Comparison of ENCODE assay signal across 10 cellular contexts in the genomic region with DNA sequence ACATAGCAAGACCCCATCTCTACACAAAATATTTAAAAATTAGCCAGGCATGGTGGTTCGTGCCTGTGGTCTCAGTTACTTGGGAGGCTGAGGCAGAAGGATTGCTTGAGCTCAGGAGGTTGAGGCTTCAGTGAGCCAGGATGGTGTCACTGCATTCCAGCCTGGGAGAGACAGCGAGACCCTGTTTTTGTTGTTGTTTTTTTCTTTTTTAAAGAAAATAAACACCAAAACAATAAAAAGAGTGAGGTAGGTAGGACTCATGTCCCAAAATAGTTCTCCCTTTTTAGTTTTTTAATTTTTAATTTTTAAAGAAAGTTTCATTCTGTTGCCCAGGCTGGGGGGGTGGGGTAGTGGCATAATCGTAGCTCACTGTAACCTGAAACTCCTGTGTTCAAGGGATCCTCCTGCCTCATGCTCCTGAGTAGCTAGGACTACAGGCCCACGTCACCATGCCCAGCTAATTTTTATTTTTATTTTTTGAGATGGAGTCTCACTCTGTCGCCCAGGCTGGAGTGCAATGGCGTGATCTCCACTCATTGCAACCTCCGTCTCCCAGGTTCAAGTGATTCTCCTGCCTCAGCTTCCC. TPM values are rescaled to one million over a fixed set of nuclear protein-coding genes. Genes with fewer than 3 reads are reported as not detected.
DNase-seq lines count a peak whose midpoint lies in the region; FAIRE-seq and TF ChIP-seq lines count a peak whose summit lies in the region.
"Had no signal": no experiment of that assay in that cellular context is flagged by ENCODE, and none has a peak within 500 bp of the region (broad histone marks: within the 10 kb centered on the region; RNA-seq: fewer than 3 reads in every experiment).

No MANE protein-coding gene starts in this region.

- no peaks in the 10 kb centered on the region for H3K9me3 Mint-ChIP-seq in activated CD4-positive, alpha-beta T cell treated with anti-CD3 and anti-CD28 coated beads, Interleukin-2, amount 10 ng/mL, durations not matched to agents 24 days and 14 days

- dilution Hi-C loops in keratinocyte (cut with MboI; ENCODE audit: extremely low pct_ligation_motif_present, low sequenced_read_pairs) = no loop called here

- H3K9ac ChIP-seq in keratinocyte (ENCODE audit: control insufficient read depth, extremely low read depth, insufficient read depth, low read length) (peak overlapping the region; percentile 88), subcutaneous abdominal adipose tissue (ENCODE audit: low read length in 5 of 5) (no peak overlapping the region)

- H3K4me2 ChIP-seq in keratinocyte (ENCODE audit: control insufficient read depth, extremely low read depth, insufficient read depth, low read depth, low read length) = no peak overlapping the region

- no peak overlapping the region for H3K4me3 Mint-ChIP-seq in activated CD4-positive, alpha-beta T cell treated with anti-CD3 and anti-CD28 coated beads, Interleukin-2, amount 10 ng/mL, durations not matched to agents 24 days and 14 days

- no peak for DNase-seq in activated CD4-positive, alpha-beta T cell treated with anti-CD3 and anti-CD28 coated beads, Interleukin-2, amount 10 ng/mL, durations not matched to agents 24 days and 14 days
- no peak for DNase-seq in activated CD4-positive, alpha-beta T cell treated with anti-CD3 and anti-CD28 coated beads for 48 hours
- DNase-seq in keratinocyte (ENCODE audit: low read depth, low spot score) (no peak), DMS 273 (lab: John Stamatoyannopoulos, UW; ENCODE audit: unreplicated experiment) (no peak), erythroblast (lab: John Stamatoyannopoulos, UW) (no peak), DMS79 treated with DMSO at 0.1 percent for 48 hours (lab: John Stamatoyannopoulos, UW) (no peak)
- DNase-seq: activated T-cell treated with anti-CD3 and anti-CD28 coated beads for 4 hours had no signal

- H3K9me1 ChIP-seq in keratinocyte (ENCODE audit: control insufficient read depth, extremely low read depth, insufficient read depth, low read length) = no peaks in the 10 kb centered on the region

- no peak for TF ChIP-seq POLR2A in erythroblast (IDR thresholded peaks at IDR 0.05; ENCODE audit: low read length)

- peaks cover 40% of the 10 kb centered on the region for H3K4me1 Mint-ChIP-seq in activated CD4-positive, alpha-beta T cell treated with anti-CD3 and anti-CD28 coated beads, Interleukin-2, amount 10 ng/mL, durations not matched to agents 24 days and 14 days

- no peak overlapping the region for H3K4me3 ChIP-seq in keratinocyte (ENCODE audit: control insufficient read depth in 2 of 3, extremely low read depth in 1 of 3, insufficient read depth in 2 of 3, low read depth in 1 of 3, low read length in 3 of 3)
- H3K4me3 ChIP-seq in subcutaneous abdominal adipose tissue (ENCODE audit: low read depth in 1 of 5, low read length in 5 of 5) = no peak overlapping the region

- peak overlapping the region; percentile 96 for H3K27ac Mint-ChIP-seq in activated CD4-positive, alpha-beta T cell treated with anti-CD3 and anti-CD28 coated beads, Interleukin-2, amount 10 ng/mL, durations not matched to agents 24 days and 14 days

- H3K27me3 ChIP-seq in keratinocyte (ENCODE audit: control insufficient read depth, extremely low read depth, insufficient read depth, low read length) = no peaks in the 10 kb centered on the region
- H3K27me3 ChIP-seq in subcutaneous abdominal adipose tissue (ENCODE audit: control insufficient read depth in 5 of 5, insufficient read depth in 4 of 5, low read length in 5 of 5) = no peaks in the 10 kb centered on the region

- peaks cover 6% of the 10 kb centered on the region for H3K36me3 Mint-ChIP-seq in activated CD4-positive, alpha-beta T cell treated with anti-CD3 and anti-CD28 coated beads, Interleukin-2, amount 10 ng/mL, durations not matched to agents 24 days and 14 days (ENCODE audit: low read depth)

- FAIRE-seq in keratinocyte (lab: Jason Lieb, UNC) = no peak
- FAIRE-seq: RCC 7860 had no signal

- H3K36me3 ChIP-seq in keratinocyte (ENCODE audit: control insufficient read depth in 2 of 2, extremely low read depth in 1 of 2, insufficient read depth in 2 of 2, low read length in 2 of 2) (no peaks in the 10 kb centered on the region), subcutaneous abdominal adipose tissue (ENCODE audit: control insufficient read depth in 5 of 5, insufficient read depth in 5 of 5, low read length in 5 of 5) (no peaks in the 10 kb centered on the region)

- TF ChIP-seq CTCF in VCaP (conservative IDR thresholded peaks at IDR 0.05) (no peak), keratinocyte (optimal IDR thresholded peaks at IDR 0.05 in 1 of 3, IDR thresholded peaks at IDR 0.05 in 1 of 3, conservative IDR thresholded peaks at IDR 0.05 in 1 of 3; ENCODE audit: extremely low read depth in 1 of 3, insufficient read depth in 2 of 3, low read length in 3 of 3) (no peak)

- H3K4me1 ChIP-seq in keratinocyte (ENCODE audit: control insufficient read depth, extremely low read depth, insufficient read depth, low read length) (peaks cover 47% of the 10 kb centered on the region), subcutaneous abdominal adipose tissue (ENCODE audit: control insufficient read depth in 5 of 5, insufficient read depth in 5 of 5, low read length in 5 of 5) (peaks cover 8 to 49% (median 42%) of the 10 kb centered on the region in 5 donors)

- H3K9me3 ChIP-seq in keratinocyte (ENCODE audit: control insufficient read depth, low read depth, low read length) (no peaks in the 10 kb centered on the region), subcutaneous abdominal adipose tissue (ENCODE audit: control insufficient read depth in 5 of 5, low read length in 5 of 5) (no peaks in the 10 kb centered on the region)

- intact Hi-C loops in activated CD4-positive, alpha-beta T cell treated with anti-CD3 and anti-CD28 coated beads, Interleukin-2, amount 10 ng/mL, durations not matched to agents 24 days and 14 days (cut with micrococcal nuclease) = no loop called here

- no peaks in the 10 kb centered on the region for H4K20me1 ChIP-seq in keratinocyte (ENCODE audit: control insufficient read depth, extremely low read depth, insufficient read depth, low read length)

- H3K27ac ChIP-seq in VCaP = peak overlapping the region; percentile 69
- H3K27ac ChIP-seq in keratinocyte (ENCODE audit: control insufficient read depth, insufficient read depth, low read length) = peak overlapping the region; percentile 97
- peak overlapping the region; percentile 93 for H3K27ac ChIP-seq in subcutaneous abdominal adipose tissue (ENCODE audit: low read depth, low read length)

- H2AFZ ChIP-seq in keratinocyte (ENCODE audit: control insufficient read depth, low read length) = no peak overlapping the region

- no peaks in the 10 kb centered on the region for H3K27me3 Mint-ChIP-seq in activated CD4-positive, alpha-beta T cell treated with anti-CD3 and anti-CD28 coated beads, Interleukin-2, amount 10 ng/mL, durations not matched to agents 24 days and 14 days

- H3K79me2 ChIP-seq in keratinocyte (ENCODE audit: control insufficient read depth, insufficient read depth, low read length) = peaks cover 23% of the 10 kb centered on the region

RNA-seq across cellular contexts. Expression of gene MALAT1, which starts 25.5 kb away (rescaled TPM):
- 5,198 and 5,435 TPM in 2 replicates for total RNA-seq in activated CD4-positive, alpha-beta T cell treated with anti-CD3 and anti-CD28 coated beads, Interleukin-2, amount 10 ng/mL, durations not matched to agents 24 days and 14 days
- polyA plus RNA-seq in keratinocyte = 337 to 1,845 TPM (median 1,768 TPM) in 3 replicates
- 22,009 TPM for polyA plus RNA-seq in keratinocyte (2011; ENCODE audit: low read depth)
- 14.9 and 37.5 TPM in 2 replicates for polyA plus RNA-seq in keratinocyte (2011; cell fraction: cytosol; rRNA removed)
- 6,319 and 7,235 TPM in 2 replicates for polyA plus RNA-seq in keratinocyte (2011; cell fraction: nucleus; rRNA removed)
- polyA plus RNA-seq in keratinocyte (2012; ENCODE audit: low replicate concordance) = 429 and 9,619 TPM in 2 replicates
- polyA minus RNA-seq in keratinocyte = 2,284 to 11,976 TPM (median 9,145 TPM) in 3 replicates
- 408 TPM for polyA minus RNA-seq in keratinocyte (2011; cell fraction: cytosol; rRNA and poly(A)+ RNA removed)
- polyA minus RNA-seq in keratinocyte (2011; cell fraction: nucleus; rRNA and poly(A)+ RNA removed) = 24,947 and 60,709 TPM in 2 replicates

RNA-seq across cellular contexts. Expression of gene NEAT1, which starts 50.8 kb away (rescaled TPM):
- 410 and 411 TPM in 2 replicates for total RNA-seq in activated CD4-positive, alpha-beta T cell treated with anti-CD3 and anti-CD28 coated beads, Interleukin-2, amount 10 ng/mL, durations not matched to agents 24 days and 14 days
- polyA plus RNA-seq in keratinocyte = 66.5 to 270 TPM (median 171 TPM) in 3 replicates
- 1,124 TPM for polyA plus RNA-seq in keratinocyte (2011; ENCODE audit: low read depth)
- 5.3 and 11.3 TPM in 2 replicates for polyA plus RNA-seq in keratinocyte (2011; cell fraction: cytosol; rRNA removed)
- 1,267 and 1,668 TPM in 2 replicates for polyA plus RNA-seq in keratinocyte (2011; cell fraction: nucleus; rRNA removed)
- 218 and 908 TPM in 2 replicates for polyA plus RNA-seq in keratinocyte (2012; ENCODE audit: low replicate concordance)
- polyA minus RNA-seq in keratinocyte = 73.3 to 442 TPM (median 228 TPM) in 3 replicates
- 8.4 TPM for polyA minus RNA-seq in keratinocyte (2011; cell fraction: cytosol; rRNA and poly(A)+ RNA removed)
- polyA minus RNA-seq in keratinocyte (2011; cell fraction: nucleus; rRNA and poly(A)+ RNA removed) = 402 and 1,225 TPM in 2 replicates

RNA-seq across cellular contexts. Expression of gene SCYL1, which starts 51.5 kb away (rescaled TPM):
- 94.2 and 95.8 TPM in 2 replicates for total RNA-seq in activated CD4-positive, alpha-beta T cell treated with anti-CD3 and anti-CD28 coated beads, Interleukin-2, amount 10 ng/mL, durations not matched to agents 24 days and 14 days
- 31.3 to 51.2 TPM (median 44.1 TPM) in 3 replicates for polyA plus RNA-seq in keratinocyte
- 25.3 TPM for polyA plus RNA-seq in keratinocyte (2011; ENCODE audit: low read depth)
- polyA plus RNA-seq in keratinocyte (2011; cell fraction: cytosol; rRNA removed) = 40.7 and 65.2 TPM in 2 replicates
- 52.1 and 72.4 TPM in 2 replicates for polyA plus RNA-seq in keratinocyte (2011; cell fraction: nucleus; rRNA removed)
- polyA plus RNA-seq in keratinocyte (2012; ENCODE audit: low replicate concordance) = 33.0 and 44.5 TPM in 2 replicates
- 34.8 to 75.0 TPM (median 43.7 TPM) in 3 replicates for polyA minus RNA-seq in keratinocyte
- polyA minus RNA-seq in keratinocyte (2011; cell fraction: cytosol; rRNA and poly(A)+ RNA removed) = 43.0 TPM
- 24.6 and 32.7 TPM in 2 replicates for polyA minus RNA-seq in keratinocyte (2011; cell fraction: nucleus; rRNA and poly(A)+ RNA removed)
